Comparison of ENCODE assay signal across 15 cellular contexts in genomic region chr18:51279367-51279984, GRCh38.
A peak's percentile ranks its signal among the peaks of the same experiment; 100 is the strongest.
DNase-seq lines count a peak whose midpoint lies in the region; ATAC-seq and TF ChIP-seq lines count a peak whose summit lies in the region.
"Had no signal": no experiment of that assay in that cellular context is flagged by ENCODE, and none has a peak within 500 bp of the region (broad histone marks: within the 10 kb centered on the region; RNA-seq: fewer than 3 reads in every experiment).

No MANE protein-coding gene starts in this region.

- DNase-seq in GM13976 (ENCODE audit: low spot score) (peak; percentile 24), adrenal gland (peak in 6 of 7 donors; percentile 33 to 55 (median 46)), Calu3 (no peak), cerebellar cortex (ENCODE audit: low spot score) (no peak)
- DNase-seq in activated CD4-positive, CD25-positive, alpha-beta regulatory T cell treated with anti-CD3 and anti-CD28 coated beads, Interleukin-2, amount 50 U/mL, for 72 hours: no peak
- DNase-seq: activated CD8-positive, alpha-beta T cell treated with anti-CD3 and anti-CD28 coated beads, Interleukin-2, amount 10 ng/mL, durations not matched to agents 7 days and 5 days; activated naive CD8-positive, alpha-beta T cell treated with anti-CD3 and anti-CD28 coated beads, Interleukin-2, amount 10 ng/mL, durations not matched to agents 7 days and 5 days; colonic mucosa; DMS79 treated with DMSO at 0.1 percent for 48 hours; naive thymus-derived CD4-positive, alpha-beta T cell; PC-9; T-helper 2 cell had no signal

- intact Hi-C loops in adrenal gland (cut with DNase I) (loop anchor here in 1 of 2 donors (10.0 kb wide), 1 partner anchor 65 kb away; no protein-coding TSS in a partner anchor), Calu3 (cut with micrococcal nuclease; ENCODE audit: unreplicated experiment) (no loop called here)

- H3K4me1 Mint-ChIP-seq in Calu3 (ENCODE audit: low read depth, unreplicated experiment): peaks cover 16% of the 10 kb centered on the region
- H3K4me1 Mint-ChIP-seq: activated naive CD8-positive, alpha-beta T cell treated with anti-CD3 and anti-CD28 coated beads, Interleukin-2, amount 10 ng/mL, durations not matched to agents 7 days and 5 days had no signal

- H3K9me3 Mint-ChIP-seq in Calu3 (ENCODE audit: low read depth, unreplicated experiment): peaks cover 3% of the 10 kb centered on the region
- H3K9me3 Mint-ChIP-seq: activated naive CD8-positive, alpha-beta T cell treated with anti-CD3 and anti-CD28 coated beads, Interleukin-2, amount 10 ng/mL, durations not matched to agents 7 days and 5 days; naive thymus-derived CD4-positive, alpha-beta T cell had no signal

- 56 to 74% (median 72%) methylated on average over 2 of the region's 2 CpGs for WGBS in adrenal gland, 4 donors

- H3K9me3 ChIP-seq in adrenal gland (replicated peaks in 1 of 3): no peaks in the 10 kb centered on the region
- H3K9me3 ChIP-seq: colonic mucosa had no signal

- H3K27me3 Mint-ChIP-seq in Calu3 (ENCODE audit: unreplicated experiment): no peaks in the 10 kb centered on the region
- H3K27me3 Mint-ChIP-seq: naive thymus-derived CD4-positive, alpha-beta T cell had no signal

- no peak overlapping the region for H3K27ac ChIP-seq in adrenal gland
- H3K27ac ChIP-seq: colonic mucosa, PC-9 had no signal

- H3K36me3 Mint-ChIP-seq in Calu3 (ENCODE audit: insufficient read depth, unreplicated experiment): no peaks in the 10 kb centered on the region
- H3K36me3 Mint-ChIP-seq: activated naive CD8-positive, alpha-beta T cell treated with anti-CD3 and anti-CD28 coated beads, Interleukin-2, amount 10 ng/mL, durations not matched to agents 7 days and 5 days; naive thymus-derived CD4-positive, alpha-beta T cell had no signal

- H3K27me3 ChIP-seq in adrenal gland: no peaks in the 10 kb centered on the region
- H3K27me3 ChIP-seq: colonic mucosa had no signal

- TF ChIP-seq CTCF in GM13976 (IDR thresholded peaks at IDR 0.05; ENCODE audit: borderline replicate concordance, control extremely low read depth, extremely low read depth, insufficient read depth, missing control alignments): no peak
- no peak for TF ChIP-seq CTCF in adrenal gland (IDR thresholded peaks at IDR 0.05)
- TF ChIP-seq CTCF in Calu3 (IDR thresholded peaks at IDR 0.05; ENCODE audit: unreplicated experiment): no peak

- TF ChIP-seq POLR2A in adrenal gland (IDR thresholded peaks at IDR 0.05): no peak

- CTCF ChIA-PET in Calu3 (lab: Charles Lee): no interaction called here

- in situ Hi-C loops in GM13976 (cut with MboI; ENCODE audit: low sequenced_read_pairs, unreplicated experiment): no loop called here

- no peak overlapping the region for H3K27ac Mint-ChIP-seq in Calu3 (ENCODE audit: unreplicated experiment)
- H3K27ac Mint-ChIP-seq: activated CD8-positive, alpha-beta T cell treated with anti-CD3 and anti-CD28 coated beads, Interleukin-2, amount 10 ng/mL, durations not matched to agents 7 days and 5 days; activated naive CD8-positive, alpha-beta T cell treated with anti-CD3 and anti-CD28 coated beads, Interleukin-2, amount 10 ng/mL, durations not matched to agents 7 days and 5 days; naive thymus-derived CD4-positive, alpha-beta T cell had no signal

- H3K4me3 ChIP-seq in adrenal gland: no peak overlapping the region
- H3K4me3 ChIP-seq: colonic mucosa, PC-9 had no signal

- ATAC-seq in GM21360 (IDR thresholded peaks at IDR 0.05; ENCODE audit: unreplicated experiment) (peak; percentile 57), HG03108 (IDR thresholded peaks at IDR 0.05; ENCODE audit: unreplicated experiment) (peak; percentile 84), GM18520 (IDR thresholded peaks at IDR 0.05; ENCODE audit: unreplicated experiment) (no peak)
- ATAC-seq: activated CD8-positive, alpha-beta T cell treated with anti-CD3 and anti-CD28 coated beads, Interleukin-2, amount 10 ng/mL, durations not matched to agents 7 days and 5 days; naive thymus-derived CD4-positive, alpha-beta T cell had no signal

- no peaks in the 10 kb centered on the region for H3K4me1 ChIP-seq in adrenal gland (replicated peaks in 1 of 2)
- H3K4me1 ChIP-seq: colonic mucosa had no signal

- H3K4me3 Mint-ChIP-seq in Calu3 (ENCODE audit: low read depth, unreplicated experiment): no peak overlapping the region
- H3K4me3 Mint-ChIP-seq: activated CD8-positive, alpha-beta T cell treated with anti-CD3 and anti-CD28 coated beads, Interleukin-2, amount 10 ng/mL, durations not matched to agents 7 days and 5 days; activated naive CD8-positive, alpha-beta T cell treated with anti-CD3 and anti-CD28 coated beads, Interleukin-2, amount 10 ng/mL, durations not matched to agents 7 days and 5 days; naive thymus-derived CD4-positive, alpha-beta T cell had no signal

- no TSS peak for BruUV-seq in Calu3 (replicated peaks; lab: Mats Ljungman, UMichigan)

- no peaks in the 10 kb centered on the region for H3K36me3 ChIP-seq in adrenal gland (replicated peaks in 1 of 2)
- H3K36me3 ChIP-seq: colonic mucosa had no signal

Comparison
In these comparisons a context has a peak if more than half of its experiments do, and no peak if none do; other contexts are left out.
1. DNase-seq: peak in GM13976 (single experiment) and adrenal gland (6 of 7); none in Calu3 (single experiment), activated CD4-positive, CD25-positive, alpha-beta regulatory T cell treated with anti-CD3 and anti-CD28 coated beads, Interleukin-2, amount 50 U/mL, for 72 hours (single experiment) and cerebellar cortex (single experiment).